In genomic region chr1:93683234-93683633, GRCh38 we compare ENCODE assay signal across 21 cellular contexts.
"Had no signal": no experiment of that assay in that cellular context is flagged by ENCODE, and none has a peak within 500 bp of the region (broad histone marks: within the 10 kb centered on the region; RNA-seq: fewer than 3 reads in every experiment).

No MANE protein-coding gene starts in this region.

- H3K36me3 ChIP-seq: adrenal gland, ascending aorta, colonic mucosa, esophagus muscularis mucosa, heart left ventricle, ovary, upper lobe of right lung, WERI-Rb-1 had no signal

- H3K4me3 ChIP-seq: adrenal gland, ascending aorta, colonic mucosa, esophagus muscularis mucosa, ovary, upper lobe of right lung had no signal

- H3K4me3 Mint-ChIP-seq: activated CD4-positive, alpha-beta T cell treated with anti-CD3 and anti-CD28 coated beads, Interleukin-2, amount 10 ng/mL, durations not matched to agents 7 days and 5 days; activated CD8-positive, alpha-beta T cell treated with anti-CD3 and anti-CD28 coated beads for 36 hours; activated T-helper 1 cell treated with anti-CD3 and anti-CD28 coated beads, Interleukin-12 subunit alpha, Interleukin-12 subunit beta, Interleukin-2, Interleukin-4 antibody, amounts not matched to agents 30 ng/mL and 10 ng/mL and 1 ng/mL, durations not matched to agents 14 hours and 24 hours and 36 hours; effector memory CD8-positive, alpha-beta T cell had no signal

- H3K9me3 ChIP-seq: adrenal gland, ascending aorta, colonic mucosa, esophagus muscularis mucosa, heart left ventricle, ovary, upper lobe of right lung had no signal

- H3K4me1 ChIP-seq: colonic mucosa had no signal

- H3K27ac Mint-ChIP-seq: activated CD4-positive, alpha-beta T cell treated with anti-CD3 and anti-CD28 coated beads, Interleukin-2, amount 10 ng/mL, durations not matched to agents 7 days and 5 days; activated CD8-positive, alpha-beta T cell treated with anti-CD3 and anti-CD28 coated beads for 36 hours; activated naive CD8-positive, alpha-beta T cell; activated T-helper 1 cell treated with anti-CD3 and anti-CD28 coated beads, Interleukin-12 subunit alpha, Interleukin-12 subunit beta, Interleukin-2, Interleukin-4 antibody, amounts not matched to agents 30 ng/mL and 10 ng/mL and 1 ng/mL, durations not matched to agents 14 hours and 24 hours and 36 hours; effector memory CD8-positive, alpha-beta T cell had no signal

- H3K9me3 Mint-ChIP-seq: activated CD4-positive, alpha-beta T cell treated with anti-CD3 and anti-CD28 coated beads, Interleukin-2, amount 10 ng/mL, durations not matched to agents 7 days and 5 days; activated CD8-positive, alpha-beta T cell treated with anti-CD3 and anti-CD28 coated beads for 36 hours; activated T-helper 1 cell treated with anti-CD3 and anti-CD28 coated beads, Interleukin-12 subunit alpha, Interleukin-12 subunit beta, Interleukin-2, Interleukin-4 antibody, amounts not matched to agents 30 ng/mL and 10 ng/mL and 1 ng/mL, durations not matched to agents 14 hours and 24 hours and 36 hours; effector memory CD8-positive, alpha-beta T cell had no signal

- ATAC-seq: activated CD8-positive, alpha-beta T cell treated with anti-CD3 and anti-CD28 coated beads for 36 hours; effector memory CD8-positive, alpha-beta T cell; heart left ventricle; left cardiac atrium; right cardiac atrium; stimulated activated naive CD8-positive, alpha-beta T cell treated with anti-CD3 and anti-CD28 coated beads, Interleukin-15, Interleukin-2, amounts not matched to agents 100 U/mL and 50 U/mL, for 24 hours; upper lobe of right lung had no signal

- H3K27ac ChIP-seq: adrenal gland, colonic mucosa, dorsolateral prefrontal cortex, heart left ventricle, ovary, upper lobe of right lung, WERI-Rb-1 had no signal

- H3K27me3 ChIP-seq: adrenal gland, ascending aorta, colonic mucosa, esophagus muscularis mucosa, heart left ventricle, ovary, upper lobe of right lung had no signal

- DNase-seq: activated CD4-positive, alpha-beta T cell treated with anti-CD3 and anti-CD28 coated beads, Interleukin-2, amount 10 ng/mL, durations not matched to agents 7 days and 5 days; activated CD4-positive, CD25-positive, alpha-beta regulatory T cell treated with anti-CD3 and anti-CD28 coated beads, Interleukin-2, amount 50 U/mL, for 72 hours; activated CD8-positive, alpha-beta T cell treated with anti-CD3 and anti-CD28 coated beads for 36 hours; adrenal gland; colonic mucosa; dorsolateral prefrontal cortex; effector memory CD8-positive, alpha-beta T cell; heart left ventricle; islet precursor cell; left cardiac atrium; ovary; right cardiac atrium; stimulated activated CD4-positive, alpha-beta T cell treated with anti-CD3 and anti-CD28 coated beads, Interleukin-12 subunit alpha, Interleukin-12 subunit beta, amount 100 ng/mL, for 4 hours; stimulated activated CD4-positive, alpha-beta T cell treated with anti-CD3 and anti-CD28 coated beads, Interleukin-4, amount 100 ng/mL, for 4 hours; stimulated activated naive CD8-positive, alpha-beta T cell treated with anti-CD3 and anti-CD28 coated beads, Interleukin-15, Interleukin-2, amounts not matched to agents 100 U/mL and 50 U/mL, for 24 hours; upper lobe of right lung; WERI-Rb-1 had no signal
